Comparison of ENCODE assay signal across 10 cellular contexts in the genomic region with DNA sequence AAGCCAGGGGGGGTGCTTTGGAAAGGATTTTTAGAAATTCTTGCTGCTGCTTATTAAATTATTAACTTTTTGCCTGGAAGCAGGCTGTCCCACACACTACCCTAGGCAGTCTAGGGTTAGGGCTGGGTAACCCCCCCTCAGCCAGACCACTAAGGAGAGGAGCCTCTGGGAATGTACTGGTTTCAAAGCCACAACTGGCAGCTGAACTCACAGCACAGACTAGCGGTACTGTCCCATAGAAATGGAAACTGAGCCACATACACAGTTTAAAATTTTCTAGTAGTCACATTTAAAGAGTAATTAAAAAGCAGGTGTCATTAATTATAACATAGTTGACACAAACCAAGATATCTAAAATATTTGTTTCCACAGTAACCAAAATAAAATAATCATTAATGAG. TPM values are rescaled to one million over a fixed set of nuclear protein-coding genes. Genes with fewer than 3 reads are reported as not detected.
DNase-seq lines count a peak whose midpoint lies in the region; ATAC-seq and TF ChIP-seq lines count a peak whose summit lies in the region.
"Had no signal": no experiment of that assay in that cellular context is flagged by ENCODE, and none has a peak within 500 bp of the region (broad histone marks: within the 10 kb centered on the region; RNA-seq: fewer than 3 reads in every experiment).

No MANE protein-coding gene starts in this region.

- peak overlapping the region; percentile 65 for H3K4me3 Mint-ChIP-seq in T-helper 2 cell treated with Interferon-gamma antibody and Interleukin-4, amounts not matched to agents 5 μg/mL and 100 μg/mL, for 36 hours
- H3K4me3 Mint-ChIP-seq in activated B cell treated with CpG ODN at 0.5 μM for 24 hours, result no peak overlapping the region

- no peaks in the 10 kb centered on the region for H3K9me3 ChIP-seq in right lobe of liver
- H3K9me3 ChIP-seq in thoracic aorta, result no peaks in the 10 kb centered on the region

- H3K4me1 ChIP-seq in right lobe of liver (peaks cover 0 to 83% (median 42%) of the 10 kb centered on the region in 4 donors), thoracic aorta (ENCODE audit: control insufficient read depth in 1 of 2, low read depth in 2 of 2) (peaks cover 28 to 45% of the 10 kb centered on the region in 2 donors)

- H3K27ac Mint-ChIP-seq in T-helper 2 cell treated with Interferon-gamma antibody and Interleukin-4, amounts not matched to agents 5 μg/mL and 100 μg/mL, for 36 hours, result no peak overlapping the region
- peak overlapping the region; percentile 72 for H3K27ac Mint-ChIP-seq in activated B cell treated with CpG ODN at 0.5 μM for 24 hours

- no peaks in the 10 kb centered on the region for H3K9me3 Mint-ChIP-seq in T-helper 2 cell treated with Interferon-gamma antibody and Interleukin-4, amounts not matched to agents 5 μg/mL and 100 μg/mL, for 36 hours
- H3K9me3 Mint-ChIP-seq in activated B cell treated with CpG ODN at 0.5 μM for 24 hours, result no peaks in the 10 kb centered on the region

- H3K27ac ChIP-seq in right lobe of liver (peak overlapping the region in 2 of 3 donors; percentile 68 to 74), thoracic aorta (peak overlapping the region in 1 of 2 donors; percentile 70)

- 18% methylated on average over 1 of the region's 1 CpG for WGBS in right lobe of liver (ENCODE audit: insufficient coverage, low coverage, low lambda C conversion rate, missing lambda C conversion rate)

- no peaks in the 10 kb centered on the region for H3K36me3 Mint-ChIP-seq in T-helper 2 cell treated with Interferon-gamma antibody and Interleukin-4, amounts not matched to agents 5 μg/mL and 100 μg/mL, for 36 hours (ENCODE audit: low read depth)
- no peaks in the 10 kb centered on the region for H3K36me3 Mint-ChIP-seq in activated B cell treated with CpG ODN at 0.5 μM for 24 hours (ENCODE audit: low read depth)

- CTCF ChIA-PET in activated B cell treated with CpG ODN at 0.5 μM for 24 hours (lab: Charles Lee), result interaction anchor here (1.4 kb wide), 1 partner anchor 10 kb away, joined by 3 read pairs; no protein-coding TSS in a partner anchor

- no peak for DNase-seq in T-helper 2 cell treated with Interferon-gamma antibody and Interleukin-4, amounts not matched to agents 5 μg/mL and 100 μg/mL, for 36 hours (ENCODE audit: low spot score)
- DNase-seq in T-helper 2 cell, result no peak
- DNase-seq in activated B cell treated with CpG ODN at 0.5 μM for 24 hours, result no peak
- DNase-seq in right lobe of liver, result no peak
- no peak for DNase-seq in thoracic aorta (ENCODE audit: low spot score)
- DNase-seq in posterior vena cava (ENCODE audit: low spot score), result no peak
- no peak for DNase-seq in NCI-H1105 treated with DMSO at 0.1 percent for 48 hours (lab: John Stamatoyannopoulos, UW)
- DNase-seq: Karpas-422, NCI-H82 had no signal

- ATAC-seq in activated B cell treated with CpG ODN at 0.5 μM for 24 hours (ENCODE audit: low read depth) (no peak), right lobe of liver (no peak), thoracic aorta (ENCODE audit: insufficient number of reproducible peaks, low FRiP score, low read depth) (no peak), HG02970 (IDR thresholded peaks at IDR 0.05; ENCODE audit: low FRiP score, unreplicated experiment) (no peak)

- H3K36me3 ChIP-seq in right lobe of liver (no peaks in the 10 kb centered on the region), thoracic aorta (no peaks in the 10 kb centered on the region)

- peak overlapping the region in 1 of 3 donors; percentile 10 for H3K4me3 ChIP-seq in right lobe of liver
- H3K4me3 ChIP-seq in thoracic aorta, result peak overlapping the region; percentile 55

- POLR2A ChIA-PET in activated B cell treated with CpG ODN at 0.5 μM for 24 hours (lab: Charles Lee), result interaction anchor here (1.0 to 1.5 kb wide), 2 partner anchors 49 to 155 kb away, joined by 3 to 4 read pairs; a partner anchor contains a TSS

- TF ChIP-seq CTCF in activated B cell treated with CpG ODN at 0.5 μM for 24 hours (IDR thresholded peaks at IDR 0.05), result no peak
- no peak for TF ChIP-seq CTCF in right lobe of liver (IDR thresholded peaks at IDR 0.05)
- TF ChIP-seq CTCF in thoracic aorta (IDR thresholded peaks at IDR 0.05), result no peak

- H3K27me3 Mint-ChIP-seq in T-helper 2 cell treated with Interferon-gamma antibody and Interleukin-4, amounts not matched to agents 5 μg/mL and 100 μg/mL, for 36 hours (ENCODE audit: low read depth), result peaks cover 22% of the 10 kb centered on the region
- peaks cover 6% of the 10 kb centered on the region for H3K27me3 Mint-ChIP-seq in activated B cell treated with CpG ODN at 0.5 μM for 24 hours

- peaks cover 25% of the 10 kb centered on the region for H3K4me1 Mint-ChIP-seq in T-helper 2 cell treated with Interferon-gamma antibody and Interleukin-4, amounts not matched to agents 5 μg/mL and 100 μg/mL, for 36 hours (ENCODE audit: low read depth)
- peaks cover 38% of the 10 kb centered on the region for H3K4me1 Mint-ChIP-seq in activated B cell treated with CpG ODN at 0.5 μM for 24 hours

- intact Hi-C loops in activated B cell treated with CpG ODN at 0.5 μM for 24 hours (cut with micrococcal nuclease) (loop anchor here (1.0 kb wide), 1 partner anchor 171 kb away; no protein-coding TSS in a partner anchor), right lobe of liver (cut with DNase I) (no loop called here), posterior vena cava (cut with DNase I) (no loop called here)

- TF ChIP-seq POLR2A in right lobe of liver (IDR thresholded peaks at IDR 0.05), result no peak

- H3K27me3 ChIP-seq in right lobe of liver, result no peaks in the 10 kb centered on the region
- H3K27me3 ChIP-seq in thoracic aorta (replicated peaks; ENCODE audit: insufficient read depth), result no peaks in the 10 kb centered on the region

RNA-seq across cellular contexts. Expression of a gene that starts 50.1 kb away (rescaled TPM):
- total RNA-seq in activated B cell treated with CpG ODN at 0.5 μM for 24 hours (2.5 and 3.1 TPM in 2 replicates), right lobe of liver (10 to 100 TPM; 11.0 to 22.5 (median 15.2) TPM), thoracic aorta (10 to 100 TPM; 21.9 to 22.3 TPM), posterior vena cava (10 to 100 TPM; 21.9 to 28.3 TPM)
